ENCODE assay signal across 2 cellular contexts in genomic region chr21:32734214-32734613, GRCh38.
TF ChIP-seq lines count a peak whose summit lies in the region.

No MANE protein-coding gene starts in this region.

TF ChIP-seq in GM12891, 5 proteins besides CTCF, POLR2A, EP300 and RAD21 (continued from another document):
- no peak for TF ChIP-seq POLR2AphosphoS5 (IDR thresholded peaks at IDR 0.05; ENCODE audit: low read depth, low read length)
- no peak for TF ChIP-seq SPI1 (IDR thresholded peaks at IDR 0.05; ENCODE audit: low read depth, low read length)
- no peak for TF ChIP-seq POU2F2 (IDR thresholded peaks at IDR 0.05; ENCODE audit: low read depth, low read length)
- no peak for TF ChIP-seq PAX5 (IDR thresholded peaks at IDR 0.05; ENCODE audit: insufficient read depth, low read length, severe bottlenecking)

TF ChIP-seq in K562, 482 proteins besides CTCF, POLR2A, EP300 and RAD21 (continued from another document):
- no peak for TF ChIP-seq NFE2 (IDR thresholded peaks at IDR 0.05; ENCODE audit: low read depth)
- TF ChIP-seq ZNF592 (IDR thresholded peaks at IDR 0.05), result no peak
- no peak for TF ChIP-seq E2F5 (CRISPR knock-in tag; IDR thresholded peaks at IDR 0.05)
- TF ChIP-seq ILF3 (IDR thresholded peaks at IDR 0.05; ENCODE audit: borderline replicate concordance), result no peak
- TF ChIP-seq MTA1 (IDR thresholded peaks at IDR 0.05; ENCODE audit: borderline replicate concordance), result no peak
- TF ChIP-seq ZNF609 (CRISPR knock-in tag; IDR thresholded peaks at IDR 0.05; ENCODE audit: borderline replicate concordance), result no peak
- TF ChIP-seq CREB5 (CRISPR knock-in tag; IDR thresholded peaks at IDR 0.05), result no peak
- no peak for TF ChIP-seq NR3C1 (CRISPR knock-in tag; IDR thresholded peaks at IDR 0.05)
- no peak for TF ChIP-seq HOMEZ (CRISPR knock-in tag; IDR thresholded peaks at IDR 0.05)
- no peak for TF ChIP-seq ZNF354B (CRISPR knock-in tag; IDR thresholded peaks at IDR 0.05)
- TF ChIP-seq ATF4 (CRISPR knock-in tag; IDR thresholded peaks at IDR 0.05), result no peak
- no peak for TF ChIP-seq ZNF561 (CRISPR knock-in tag; conservative IDR thresholded peaks at IDR 0.05)
- TF ChIP-seq DIDO1 (tag; IDR thresholded peaks at IDR 0.05; ENCODE audit: low read depth), result no peak
- no peak for TF ChIP-seq ESRRB (CRISPR knock-in tag; IDR thresholded peaks at IDR 0.05; ENCODE audit: borderline replicate concordance)
- TF ChIP-seq ATF7 (IDR thresholded peaks at IDR 0.05), result no peak
- TF ChIP-seq ZNF431 (CRISPR knock-in tag; IDR thresholded peaks at IDR 0.05), result no peak
- no peak for TF ChIP-seq CHD7 (IDR thresholded peaks at IDR 0.05; ENCODE audit: low read depth, low read length)
- TF ChIP-seq SETDB1 (IDR thresholded peaks at IDR 0.05; ENCODE audit: low read length), result no peak
- TF ChIP-seq ZC3H8 (IDR thresholded peaks at IDR 0.05), result no peak
TF ChIP-seq in K562: peak in this region for 0.
